ENCODE assay signal across 11 cellular contexts in the genomic region with DNA sequence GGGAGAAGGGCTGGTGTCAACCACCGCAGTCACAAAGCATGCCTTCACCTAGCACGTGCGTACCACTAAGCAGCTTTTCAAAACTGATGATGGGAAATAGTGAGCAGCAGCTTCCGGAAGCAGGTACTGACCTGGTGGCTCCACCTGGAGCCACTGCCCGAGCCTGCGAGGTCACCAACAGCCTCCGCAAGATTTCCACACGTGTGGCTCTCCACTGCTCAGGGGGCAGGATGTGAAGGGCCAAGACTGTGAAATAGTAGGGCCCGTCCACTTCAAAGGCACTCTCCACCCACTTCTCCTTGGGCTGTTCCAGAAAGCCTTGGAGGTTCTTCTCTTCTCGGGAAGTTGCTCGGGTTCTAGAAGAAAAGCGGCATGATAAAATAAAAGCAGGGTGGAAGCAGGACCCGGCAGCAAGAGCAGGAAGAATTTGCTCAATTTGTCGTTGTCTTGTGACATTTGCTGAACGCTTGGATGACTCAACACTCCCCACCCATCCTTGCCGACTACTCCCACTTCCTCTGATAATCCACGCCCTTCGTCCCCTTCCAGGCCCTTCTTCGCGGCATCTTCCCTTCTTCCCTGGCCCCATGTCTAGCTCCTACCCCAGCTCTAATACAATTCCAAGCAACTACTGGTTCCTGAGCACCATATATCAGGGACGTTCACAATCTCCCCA.
DNase-seq lines count a peak whose midpoint lies in the region; ATAC-seq and TF ChIP-seq lines count a peak whose summit lies in the region.
"Had no signal": no experiment of that assay in that cellular context is flagged by ENCODE, and none has a peak within 500 bp of the region (broad histone marks: within the 10 kb centered on the region; RNA-seq: fewer than 3 reads in every experiment).

No MANE protein-coding gene starts in this region.

- H3K9ac ChIP-seq in endodermal cell (ENCODE audit: extremely low read depth, low read length, poor library complexity, severe bottlenecking) = no peak overlapping the region

- H3K4me1 ChIP-seq in endodermal cell (ENCODE audit: control insufficient read depth, insufficient read depth, low read length) (no peaks in the 10 kb centered on the region), mononuclear cell (ENCODE audit: insufficient read depth, low read length) (peaks cover 33% of the 10 kb centered on the region)

- no peak for TF ChIP-seq POLR2A in NB4 (IDR thresholded peaks at IDR 0.05; ENCODE audit: extremely low read depth, insufficient read length)

- H3K36me3 Mint-ChIP-seq in endodermal cell (ENCODE audit: low read depth) = peaks cover 90% of the 10 kb centered on the region

- no peaks in the 10 kb centered on the region for H3K9me3 Mint-ChIP-seq in endodermal cell
- H3K9me3 Mint-ChIP-seq: stimulated activated naive CD8-positive, alpha-beta T cell treated with anti-CD3 and anti-CD28 coated beads, Interleukin-15, amount 100 ng/mL, for 72 hours had no signal

- no peak overlapping the region for H3K27ac ChIP-seq in endodermal cell (ENCODE audit: low read depth, low read length)

- peak overlapping the region; percentile 14 for H3K27ac Mint-ChIP-seq in endodermal cell

- no peak overlapping the region for H3K4me3 Mint-ChIP-seq in endodermal cell
- H3K4me3 Mint-ChIP-seq: stimulated activated naive CD8-positive, alpha-beta T cell treated with anti-CD3 and anti-CD28 coated beads, Interleukin-15, amount 100 ng/mL, for 72 hours had no signal

- no peaks in the 10 kb centered on the region for H3K9me3 ChIP-seq in endodermal cell (ENCODE audit: control insufficient read depth, low read length)
- no peaks in the 10 kb centered on the region for H3K9me3 ChIP-seq in mononuclear cell (ENCODE audit: low read depth, low read length)
- H3K9me3 ChIP-seq: MG63 had no signal

- H3K27me3 ChIP-seq in endodermal cell (ENCODE audit: control insufficient read depth, insufficient read depth, low read length, poor library complexity, severe bottlenecking) (no peaks in the 10 kb centered on the region), mononuclear cell (ENCODE audit: insufficient read depth, low read length) (no peaks in the 10 kb centered on the region)
- H3K27me3 ChIP-seq: MG63 had no signal

- ATAC-seq in GM18517 (IDR thresholded peaks at IDR 0.05; ENCODE audit: unreplicated experiment) = no peak
- ATAC-seq in HG03159 (IDR thresholded peaks at IDR 0.05; ENCODE audit: unreplicated experiment) = no peak
- ATAC-seq: activated CD4-positive, CD25-positive, alpha-beta regulatory T cell treated with anti-CD3 and anti-CD28 coated beads, Interleukin-2, amount 50 U/mL, for 24 hours; stimulated activated naive CD8-positive, alpha-beta T cell treated with anti-CD3 and anti-CD28 coated beads, Interleukin-15, amount 100 ng/mL, for 72 hours had no signal

- H3K36me3 ChIP-seq in endodermal cell (ENCODE audit: control insufficient read depth, insufficient read depth, low read length) = peaks cover 98% of the 10 kb centered on the region

- DNase-seq in AG20443 (ENCODE audit: low spot score) = peak; percentile 88
- DNase-seq in NB4 (ENCODE audit: low read depth) = peak; percentile 87
- no peak for DNase-seq in endodermal cell
- DNase-seq in effector CD4-positive, alpha-beta T cell = no peak
- no peak for DNase-seq in germinal center (ENCODE audit: low spot score)
- DNase-seq: MG63; stimulated activated naive CD8-positive, alpha-beta T cell treated with anti-CD3 and anti-CD28 coated beads, Interleukin-15, amount 100 ng/mL, for 72 hours had no signal

- H3K27me3 Mint-ChIP-seq in endodermal cell (ENCODE audit: insufficient read depth) = no peaks in the 10 kb centered on the region
- H3K27me3 Mint-ChIP-seq: stimulated activated naive CD8-positive, alpha-beta T cell treated with anti-CD3 and anti-CD28 coated beads, Interleukin-15, amount 100 ng/mL, for 72 hours had no signal

- TF ChIP-seq CTCF in NB4 (IDR thresholded peaks at IDR 0.05; ENCODE audit: low read depth, low read length) (no peak), endodermal cell (conservative IDR thresholded peaks at IDR 0.05) (no peak)

- 95 to 98% methylated on average over 11 to 21 of the region's 21 CpGs for WGBS in endodermal cell (ENCODE audit: insufficient coverage in 1 of 2, insufficient read length in 1 of 2), 2 experiments

- H3K4me1 Mint-ChIP-seq in endodermal cell = no peaks in the 10 kb centered on the region

- peak overlapping the region; percentile 21 for H3K4me3 ChIP-seq in NB4 (ENCODE audit: low read depth, low read length)
- no peak overlapping the region for H3K4me3 ChIP-seq in endodermal cell (ENCODE audit: low read length)
- H3K4me3 ChIP-seq in mononuclear cell (ENCODE audit: low read length) = peak overlapping the region; percentile 34
- H3K4me3 ChIP-seq: MG63 had no signal

Comparison
In these comparisons a context has a peak if more than half of its experiments do, and no peak if none do; other contexts are left out.
1. DNase-seq: peak in AG20443 (single experiment) and NB4 (single experiment); none in endodermal cell (single experiment), effector CD4-positive, alpha-beta T cell (single experiment) and germinal center (single experiment).